Comparison of ENCODE assay signal across 9 cellular contexts in genomic region chr6:34982424-34982852, GRCh38.
DNase-seq lines count a peak whose midpoint lies in the region; ATAC-seq, FAIRE-seq and TF ChIP-seq lines count a peak whose summit lies in the region.
"Had no signal": no experiment of that assay in that cellular context is flagged by ENCODE, and none has a peak within 500 bp of the region (broad histone marks: within the 10 kb centered on the region; RNA-seq: fewer than 3 reads in every experiment).

No MANE protein-coding gene starts in this region.

- no peaks in the 10 kb centered on the region for H3K9me3 ChIP-seq in cardiac muscle cell (ENCODE audit: low read depth)
- no peaks in the 10 kb centered on the region for H3K9me3 ChIP-seq in CD4-positive, alpha-beta memory T cell (ENCODE audit: control insufficient read depth in 1 of 2, low read length in 2 of 2)

- in situ Hi-C loops in SK-MEL-5 (cut with HindIII; ENCODE audit: low pct_unique_long_range_greater_than_20kb, low sequenced_read_pairs), result no loop called here

- ATAC-seq in Right ventricle myocardium superior (ENCODE audit: poor library complexity) (no peak), HG02852 (IDR thresholded peaks at IDR 0.05; ENCODE audit: unreplicated experiment) (no peak)

- H3K27me3 Mint-ChIP-seq in CD4-positive, alpha-beta memory T cell, result no peaks in the 10 kb centered on the region
- H3K27me3 Mint-ChIP-seq in activated naive CD8-positive, alpha-beta T cell treated with anti-CD3 and anti-CD28 coated beads for 36 hours, result no peaks in the 10 kb centered on the region

- FAIRE-seq in urothelium cell line (lab: Jason Lieb, UNC), result no peak

- H3K4me1 ChIP-seq in cardiac muscle cell (ENCODE audit: low read depth), result no peaks in the 10 kb centered on the region
- no peaks in the 10 kb centered on the region for H3K4me1 ChIP-seq in CD4-positive, alpha-beta memory T cell (ENCODE audit: insufficient read depth, low read length)

- peak in 1 of 2 donors; percentile 48 for DNase-seq in cardiac muscle cell (ENCODE audit: low read depth in 1 of 2, low spot score in 1 of 2)
- DNase-seq in Right ventricle myocardium superior, result no peak
- DNase-seq in SK-MEL-5 (ENCODE audit: low read depth, low spot score), result peak; percentile 63
- DNase-seq in glomerular visceral epithelial cell (ENCODE audit: extremely low spot score), result peak; percentile 22
- peak; percentile 30 for DNase-seq in urothelium cell line (ENCODE audit: low spot score)
- DNase-seq in CD4-positive, alpha-beta memory T cell, result no peak
- DNase-seq in activated naive CD8-positive, alpha-beta T cell treated with anti-CD3 and anti-CD28 coated beads for 36 hours, result no peak
- DNase-seq: activated CD8-positive, alpha-beta memory T cell treated with anti-CD3 and anti-CD28 coated beads, Interleukin-2, amount 50 U/mL, for 4 hours had no signal

- H3K27ac ChIP-seq in cardiac muscle cell, result peak overlapping the region; percentile 28
- H3K27ac ChIP-seq in CD4-positive, alpha-beta memory T cell (ENCODE audit: low read depth, low read length), result no peak overlapping the region

- H3K27ac Mint-ChIP-seq in CD4-positive, alpha-beta memory T cell, result peak overlapping the region in 3 of 7 donors; percentile 30 to 90 (median 36)
- no peak overlapping the region for H3K27ac Mint-ChIP-seq in activated naive CD8-positive, alpha-beta T cell treated with anti-CD3 and anti-CD28 coated beads for 36 hours

- POLR2A ChIA-PET in CD4-positive, alpha-beta memory T cell (lab: Charles Lee; ENCODE audit: partially characterized antibody), result no interaction called here

- H3K4me1 Mint-ChIP-seq in CD4-positive, alpha-beta memory T cell, result no peaks in the 10 kb centered on the region
- H3K4me1 Mint-ChIP-seq in activated naive CD8-positive, alpha-beta T cell treated with anti-CD3 and anti-CD28 coated beads for 36 hours, result no peaks in the 10 kb centered on the region

- no peaks in the 10 kb centered on the region for H3K27me3 ChIP-seq in cardiac muscle cell
- H3K27me3 ChIP-seq in CD4-positive, alpha-beta memory T cell (ENCODE audit: insufficient read depth, low read length), result no peaks in the 10 kb centered on the region

- peaks cover 10% of the 10 kb centered on the region for H3K36me3 ChIP-seq in cardiac muscle cell
- H3K36me3 ChIP-seq in CD4-positive, alpha-beta memory T cell (ENCODE audit: insufficient read depth, low read length), result peaks cover 13% of the 10 kb centered on the region

- CTCF ChIA-PET in CD4-positive, alpha-beta memory T cell (lab: Charles Lee; ENCODE audit: partially characterized antibody), result no interaction called here

- no peak overlapping the region for H3K4me3 Mint-ChIP-seq in CD4-positive, alpha-beta memory T cell
- no peak overlapping the region for H3K4me3 Mint-ChIP-seq in activated naive CD8-positive, alpha-beta T cell treated with anti-CD3 and anti-CD28 coated beads for 36 hours

- no peak overlapping the region for H3K4me3 ChIP-seq in cardiac muscle cell
- H3K4me3 ChIP-seq in CD4-positive, alpha-beta memory T cell (ENCODE audit: low read length in 2 of 2), result no peak overlapping the region

- intact Hi-C loops in Right ventricle myocardium superior (cut with DNase I), result loop anchor here (10.0 kb wide), 1 partner anchor 262 kb away; no protein-coding TSS in a partner anchor
- intact Hi-C loops in CD4-positive, alpha-beta memory T cell (cut with micrococcal nuclease), result no loop called here

- H3K9me3 Mint-ChIP-seq in CD4-positive, alpha-beta memory T cell, result no peaks in the 10 kb centered on the region
- H3K9me3 Mint-ChIP-seq in activated naive CD8-positive, alpha-beta T cell treated with anti-CD3 and anti-CD28 coated beads for 36 hours, result no peaks in the 10 kb centered on the region

- TF ChIP-seq CTCF in cardiac muscle cell (IDR thresholded peaks at IDR 0.05; ENCODE audit: low read depth, low read length), result peak; percentile 48

- H3K36me3 Mint-ChIP-seq in CD4-positive, alpha-beta memory T cell, result peaks cover 37 to 56% of the 10 kb centered on the region in 2 donors
- H3K36me3 Mint-ChIP-seq in activated naive CD8-positive, alpha-beta T cell treated with anti-CD3 and anti-CD28 coated beads for 36 hours, result peaks cover 1% of the 10 kb centered on the region

Comparison
In these comparisons a context has a peak if more than half of its experiments do, and no peak if none do; other contexts are left out.
1. DNase-seq: peak in SK-MEL-5 (single experiment), glomerular visceral epithelial cell (single experiment) and urothelium cell line (single experiment); none in Right ventricle myocardium superior (single experiment), CD4-positive, alpha-beta memory T cell (0 of 5) and activated naive CD8-positive, alpha-beta T cell treated with anti-CD3 and anti-CD28 coated beads for 36 hours (single experiment).